22 cellular contexts compared by ENCODE assay signal in the genomic region with DNA sequence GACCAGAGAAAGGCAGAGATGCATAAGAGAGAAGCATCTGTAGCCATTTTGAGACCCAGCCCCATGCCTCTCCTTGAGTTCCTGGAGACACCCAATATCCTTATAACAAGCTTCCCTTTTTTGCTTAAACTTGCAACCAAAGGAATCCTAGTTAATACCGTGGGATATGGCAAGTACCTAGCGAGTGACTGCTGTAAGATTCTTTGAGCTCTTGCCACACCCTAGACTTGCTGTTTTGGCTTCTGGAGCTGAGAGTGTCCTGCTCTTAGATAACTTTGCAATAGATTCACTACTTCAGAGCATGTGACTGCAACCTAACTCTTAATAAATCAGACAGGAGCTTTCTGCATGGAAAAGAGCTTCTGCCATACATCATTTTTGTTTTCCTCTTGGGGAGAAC.
"Had no signal": no experiment of that assay in that cellular context is flagged by ENCODE, and none has a peak within 500 bp of the region (broad histone marks: within the 10 kb centered on the region; RNA-seq: fewer than 3 reads in every experiment).

No MANE protein-coding gene starts in this region.

- H3K27me3 ChIP-seq: brain microvascular endothelial cell, left lung, right atrium auricular region, testis had no signal

- H3K4me3 Mint-ChIP-seq: activated B cell treated with CpG ODN at 0.5 μM for 24 hours; activated CD4-positive, alpha-beta memory T cell treated with anti-CD3 and anti-CD28 coated beads, Interleukin-2, amount 10 ng/mL, durations not matched to agents 7 days and 5 days; activated CD8-positive, alpha-beta memory T cell treated with anti-CD3 and anti-CD28 coated beads, Interleukin-2, amount 10 ng/mL, durations not matched to agents 7 days and 5 days; activated naive CD8-positive, alpha-beta T cell treated with anti-CD3 and anti-CD28 coated beads for 36 hours; central memory CD8-positive, alpha-beta T cell; mesothelial cell of epicardium; stimulated activated effector memory CD8-positive, alpha-beta T cell treated with anti-CD3 and anti-CD28 coated beads, Interleukin-12 subunit alpha, Interleukin-12 subunit beta, amount 100 ng/mL, for 72 hours; T-helper 2 cell treated with Interferon-gamma antibody and Interleukin-4, amounts not matched to agents 5 μg/mL and 100 μg/mL, for 36 hours; type B pancreatic cell had no signal

- H3K27ac Mint-ChIP-seq: activated B cell treated with CpG ODN at 0.5 μM for 24 hours; activated CD4-positive, alpha-beta memory T cell treated with anti-CD3 and anti-CD28 coated beads, Interleukin-2, amount 10 ng/mL, durations not matched to agents 7 days and 5 days; activated CD8-positive, alpha-beta memory T cell treated with anti-CD3 and anti-CD28 coated beads, Interleukin-2, amount 10 ng/mL, durations not matched to agents 7 days and 5 days; activated naive CD8-positive, alpha-beta T cell treated with anti-CD3 and anti-CD28 coated beads for 36 hours; mesothelial cell of epicardium; stimulated activated effector memory CD8-positive, alpha-beta T cell treated with anti-CD3 and anti-CD28 coated beads, Interleukin-12 subunit alpha, Interleukin-12 subunit beta, amount 100 ng/mL, for 72 hours; T-helper 2 cell treated with Interferon-gamma antibody and Interleukin-4, amounts not matched to agents 5 μg/mL and 100 μg/mL, for 36 hours; type B pancreatic cell had no signal

- H3K4me3 ChIP-seq: coronary artery, heart right ventricle, left lung, prostate gland, right atrium auricular region, smooth muscle cell, testis had no signal

- H3K4me1 ChIP-seq: left lung, prostate gland, right atrium auricular region had no signal

- H3K4me1 Mint-ChIP-seq: activated B cell treated with CpG ODN at 0.5 μM for 24 hours; activated CD4-positive, alpha-beta memory T cell treated with anti-CD3 and anti-CD28 coated beads, Interleukin-2, amount 10 ng/mL, durations not matched to agents 7 days and 5 days; activated naive CD8-positive, alpha-beta T cell treated with anti-CD3 and anti-CD28 coated beads for 36 hours; central memory CD8-positive, alpha-beta T cell; stimulated activated effector memory CD8-positive, alpha-beta T cell treated with anti-CD3 and anti-CD28 coated beads, Interleukin-12 subunit alpha, Interleukin-12 subunit beta, amount 100 ng/mL, for 72 hours had no signal

- H3K27ac ChIP-seq: brain microvascular endothelial cell, coronary artery, heart right ventricle, left lung, prostate gland, right atrium auricular region, testis had no signal

- DNase-seq: activated B cell treated with CpG ODN at 0.5 μM for 24 hours; activated CD4-positive, alpha-beta memory T cell treated with anti-CD3 and anti-CD28 coated beads, Interleukin-2, amount 10 ng/mL, durations not matched to agents 7 days and 5 days; activated CD4-positive, alpha-beta T cell treated with anti-CD3 and anti-CD28 coated beads for 48 hours; activated CD8-positive, alpha-beta memory T cell treated with anti-CD3 and anti-CD28 coated beads, Interleukin-2, amount 10 ng/mL, durations not matched to agents 7 days and 5 days; activated naive CD8-positive, alpha-beta T cell treated with anti-CD3 and anti-CD28 coated beads for 36 hours; erythroblast; left lung; stimulated activated CD4-positive, alpha-beta T cell treated with anti-CD3 and anti-CD28 coated beads, Interleukin-4, amount 100 ng/mL, for 24 hours had no signal

- H3K36me3 Mint-ChIP-seq: activated CD8-positive, alpha-beta memory T cell treated with anti-CD3 and anti-CD28 coated beads, Interleukin-2, amount 10 ng/mL, durations not matched to agents 7 days and 5 days; activated naive CD8-positive, alpha-beta T cell treated with anti-CD3 and anti-CD28 coated beads for 36 hours; mesothelial cell of epicardium; stimulated activated effector memory CD8-positive, alpha-beta T cell treated with anti-CD3 and anti-CD28 coated beads, Interleukin-12 subunit alpha, Interleukin-12 subunit beta, amount 100 ng/mL, for 72 hours; type B pancreatic cell had no signal

- H3K9me3 Mint-ChIP-seq: activated B cell treated with CpG ODN at 0.5 μM for 24 hours; activated CD4-positive, alpha-beta memory T cell treated with anti-CD3 and anti-CD28 coated beads, Interleukin-2, amount 10 ng/mL, durations not matched to agents 7 days and 5 days; activated naive CD8-positive, alpha-beta T cell treated with anti-CD3 and anti-CD28 coated beads for 36 hours; central memory CD8-positive, alpha-beta T cell; mesothelial cell of epicardium; stimulated activated effector memory CD8-positive, alpha-beta T cell treated with anti-CD3 and anti-CD28 coated beads, Interleukin-12 subunit alpha, Interleukin-12 subunit beta, amount 100 ng/mL, for 72 hours; T-helper 2 cell treated with Interferon-gamma antibody and Interleukin-4, amounts not matched to agents 5 μg/mL and 100 μg/mL, for 36 hours; type B pancreatic cell had no signal

- FAIRE-seq: endometrium, TTC549 had no signal

- ATAC-seq: activated CD8-positive, alpha-beta memory T cell treated with anti-CD3 and anti-CD28 coated beads, Interleukin-2, amount 10 ng/mL, durations not matched to agents 7 days and 5 days; stimulated activated effector memory CD8-positive, alpha-beta T cell treated with anti-CD3 and anti-CD28 coated beads, Interleukin-12 subunit alpha, Interleukin-12 subunit beta, amount 100 ng/mL, for 72 hours had no signal

- H3K9me3 ChIP-seq: heart right ventricle, left lung, prostate gland, right atrium auricular region, testis had no signal

- H3K36me3 ChIP-seq: brain microvascular endothelial cell, heart right ventricle, left lung, prostate gland, right atrium auricular region had no signal
